12 cellular contexts compared by ENCODE assay signal in the genomic region with DNA sequence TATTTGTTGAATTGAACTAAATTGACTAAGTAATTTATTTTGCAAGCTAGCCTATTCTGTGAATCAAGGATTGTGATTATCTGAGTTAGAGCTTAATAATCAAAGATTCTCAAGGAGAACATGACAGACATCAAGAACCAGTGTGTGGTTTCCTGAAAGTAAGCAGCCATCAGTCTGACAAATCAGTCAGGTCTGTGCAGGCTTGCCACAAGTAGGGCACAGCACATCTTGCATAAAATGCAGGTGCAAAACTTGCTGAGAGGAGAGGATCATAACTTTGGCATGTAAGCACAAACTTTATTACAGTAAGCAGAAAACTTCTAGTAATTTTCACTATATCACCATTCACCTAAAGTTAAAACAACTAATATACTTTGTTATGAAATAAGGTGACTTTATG. TPM values are rescaled to one million over a fixed set of nuclear protein-coding genes. Genes with fewer than 3 reads are reported as not detected.
DNase-seq lines count a peak whose midpoint lies in the region; TF ChIP-seq lines count a peak whose summit lies in the region.
"Had no signal": no experiment of that assay in that cellular context is flagged by ENCODE, and none has a peak within 500 bp of the region (broad histone marks: within the 10 kb centered on the region; RNA-seq: fewer than 3 reads in every experiment).

No MANE protein-coding gene starts in this region.

- peak; percentile 10 for DNase-seq in stimulated activated CD4-positive, alpha-beta T cell treated with anti-CD3 and anti-CD28 coated beads, Interleukin-15, amount 100 ng/mL, for 24 hours
- DNase-seq in stimulated activated CD4-positive, alpha-beta T cell treated with anti-CD3 and anti-CD28 coated beads, Interleukin-2, amount 100 ng/mL, for 24 hours: no peak
- peak; percentile 77 for DNase-seq in MM.1S
- DNase-seq in activated naive CD4-positive, alpha-beta T cell treated with anti-CD3 and anti-CD28 coated beads for 36 hours: peak; percentile 21
- DNase-seq in renal cortical epithelial cell (ENCODE audit: low read depth): peak; percentile 10
- DNase-seq in mesenteric fat pad (ENCODE audit: low spot score): no peak
- DNase-seq in NCI-H345 treated with DMSO at 0.1 percent for 48 hours (lab: John Stamatoyannopoulos, UW; ENCODE audit: unreplicated experiment): no peak
- DNase-seq in immature natural killer cell: no peak
- DNase-seq: NCI-H1092, NCI-H446 treated with DMSO at 0.1 percent for 48 hours had no signal

- no peak overlapping the region for H3K27ac ChIP-seq in MM.1S (ENCODE audit: low read length)

- no peaks in the 10 kb centered on the region for H4K20me1 ChIP-seq in MM.1S (ENCODE audit: insufficient read depth, low read length)

- H3K9ac ChIP-seq in MM.1S (ENCODE audit: low read length): no peak overlapping the region

- CTCF ChIA-PET in activated naive CD4-positive, alpha-beta T cell treated with anti-CD3 and anti-CD28 coated beads for 36 hours (lab: Charles Lee): interaction anchor here (0.6 to 1.5 kb wide), 2 partner anchors 11 to 272 kb away, joined by 3 to 5 read pairs; no protein-coding TSS in a partner anchor

- H3K4me1 ChIP-seq in MM.1S (ENCODE audit: low read length): peaks cover 20% of the 10 kb centered on the region

- H3K36me3 Mint-ChIP-seq in activated naive CD4-positive, alpha-beta T cell treated with anti-CD3 and anti-CD28 coated beads for 36 hours (ENCODE audit: low read depth): peaks cover 8% of the 10 kb centered on the region
- no peaks in the 10 kb centered on the region for H3K36me3 Mint-ChIP-seq in immature natural killer cell

- peaks cover 2% of the 10 kb centered on the region for H3K9me3 Mint-ChIP-seq in activated naive CD4-positive, alpha-beta T cell treated with anti-CD3 and anti-CD28 coated beads for 36 hours
- no peaks in the 10 kb centered on the region for H3K9me3 Mint-ChIP-seq in immature natural killer cell
- H3K9me3 Mint-ChIP-seq: stimulated activated memory B cell treated with anti-CD40 and anti-IgM and Interleukin-4, amounts not matched to agents 10 μg/mL and 1 μg/mL and 100 μg/mL, for 72 hours had no signal

- no peaks in the 10 kb centered on the region for H3K36me3 ChIP-seq in MM.1S (replicated peaks; ENCODE audit: insufficient read depth, low read length)

- no peak for TF ChIP-seq CTCF in MM.1S (IDR thresholded peaks at IDR 0.05; ENCODE audit: low read length)

- H2AFZ ChIP-seq in MM.1S (ENCODE audit: low read length): no peak overlapping the region

- H3K4me3 ChIP-seq in MM.1S (ENCODE audit: low read length): no peak overlapping the region
- H3K4me3 ChIP-seq: GM12878 had no signal

- H3F3A ChIP-seq in MM.1S (ENCODE audit: insufficient read depth, low read length): no peaks in the 10 kb centered on the region

- H3K4me3 Mint-ChIP-seq in activated naive CD4-positive, alpha-beta T cell treated with anti-CD3 and anti-CD28 coated beads for 36 hours: no peak overlapping the region
- H3K4me3 Mint-ChIP-seq in immature natural killer cell: no peak overlapping the region
- H3K4me3 Mint-ChIP-seq: stimulated activated memory B cell treated with anti-CD40 and anti-IgM and Interleukin-4, amounts not matched to agents 10 μg/mL and 1 μg/mL and 100 μg/mL, for 72 hours had no signal

- 0 out of 2 replicates have a peak, but pooled peaks cover 3% of the 10 kb centered on the region for H3K79me2 ChIP-seq in MM.1S (ENCODE audit: low read length)

- H3K4me2 ChIP-seq in MM.1S (ENCODE audit: low read depth, low read length): no peak overlapping the region

- H3K27me3 ChIP-seq in MM.1S (replicated peaks; ENCODE audit: insufficient read depth, low read length): no peaks in the 10 kb centered on the region

- no peaks in the 10 kb centered on the region for H3K9me2 ChIP-seq in MM.1S (replicated peaks; ENCODE audit: insufficient read depth, low read length)

- H3K27ac Mint-ChIP-seq in activated naive CD4-positive, alpha-beta T cell treated with anti-CD3 and anti-CD28 coated beads for 36 hours: no peak overlapping the region
- H3K27ac Mint-ChIP-seq in immature natural killer cell: no peak overlapping the region
- H3K27ac Mint-ChIP-seq: stimulated activated memory B cell treated with anti-CD40 and anti-IgM and Interleukin-4, amounts not matched to agents 10 μg/mL and 1 μg/mL and 100 μg/mL, for 72 hours had no signal

- H3K27me3 Mint-ChIP-seq in activated naive CD4-positive, alpha-beta T cell treated with anti-CD3 and anti-CD28 coated beads for 36 hours (ENCODE audit: low read depth): no peaks in the 10 kb centered on the region
- H3K27me3 Mint-ChIP-seq in immature natural killer cell (ENCODE audit: low read depth in 3 of 3): peaks cover 0 to 2% (median 1%) of the 10 kb centered on the region in 3 donors
- H3K27me3 Mint-ChIP-seq: stimulated activated memory B cell treated with anti-CD40 and anti-IgM and Interleukin-4, amounts not matched to agents 10 μg/mL and 1 μg/mL and 100 μg/mL, for 72 hours had no signal

- intact Hi-C loops in activated naive CD4-positive, alpha-beta T cell treated with anti-CD3 and anti-CD28 coated beads for 36 hours (cut with micrococcal nuclease): no loop called here

- peaks cover 36% of the 10 kb centered on the region for H3K4me1 Mint-ChIP-seq in activated naive CD4-positive, alpha-beta T cell treated with anti-CD3 and anti-CD28 coated beads for 36 hours (ENCODE audit: low read depth)
- peaks cover 4 to 21% of the 10 kb centered on the region in 2 donors for H3K4me1 Mint-ChIP-seq in immature natural killer cell
- H3K4me1 Mint-ChIP-seq: stimulated activated memory B cell treated with anti-CD40 and anti-IgM and Interleukin-4, amounts not matched to agents 10 μg/mL and 1 μg/mL and 100 μg/mL, for 72 hours had no signal

- no peaks in the 10 kb centered on the region for H3K9me3 ChIP-seq in MM.1S (replicated peaks; ENCODE audit: insufficient read depth, low read length)

RNA-seq across cellular contexts. Expression of gene FAM241A, which starts 22.5 kb away (rescaled TPM):
- 1 to 10 TPM; 2.2 to 2.5 TPM for total RNA-seq in activated naive CD4-positive, alpha-beta T cell treated with anti-CD3 and anti-CD28 coated beads for 36 hours
- total RNA-seq in renal cortical epithelial cell (0.85 and 1.4 TPM in 2 replicates), mesenteric fat pad (23.2 TPM)
- polyA plus RNA-seq in immature natural killer cell: 1 to 10 TPM in 1 of 3 donors, under 1 TPM in 2; 0.67 to 1.4 (median 0.71) TPM

Comparison
In these comparisons a context has a peak if more than half of its experiments do, and no peak if none do; other contexts are left out.
1. DNase-seq: peak in stimulated activated CD4-positive, alpha-beta T cell treated with anti-CD3 and anti-CD28 coated beads, Interleukin-15, amount 100 ng/mL, for 24 hours (single experiment), MM.1S (single experiment), activated naive CD4-positive, alpha-beta T cell treated with anti-CD3 and anti-CD28 coated beads for 36 hours (single experiment) and renal cortical epithelial cell (single experiment); none in stimulated activated CD4-positive, alpha-beta T cell treated with anti-CD3 and anti-CD28 coated beads, Interleukin-2, amount 100 ng/mL, for 24 hours (0 of 2), mesenteric fat pad (single experiment), NCI-H345 treated with DMSO at 0.1 percent for 48 hours (single experiment) and immature natural killer cell (0 of 3).